In genomic region chr10:72075184-72076115, GRCh38 we compare ENCODE assay signal across 14 cellular contexts. TPM values are rescaled to one million over a fixed set of nuclear protein-coding genes. Genes with fewer than 3 reads are reported as not detected.
DNase-seq lines count a peak whose midpoint lies in the region; ATAC-seq and TF ChIP-seq lines count a peak whose summit lies in the region.
"Had no signal": no experiment of that assay in that cellular context is flagged by ENCODE, and none has a peak within 500 bp of the region (broad histone marks: within the 10 kb centered on the region; RNA-seq: fewer than 3 reads in every experiment).

No MANE protein-coding gene starts in this region.

- H3K27ac Mint-ChIP-seq in T-helper 17 cell (peak overlapping the region; percentile 99), chondrocyte (ENCODE audit: unreplicated experiment) (no peak overlapping the region)
- peak overlapping the region; percentile 59 for H3K27ac Mint-ChIP-seq in stimulated activated memory B cell treated with anti-CD40 and anti-IgM and Interleukin-4, amounts not matched to agents 10 μg/mL and 1 μg/mL and 100 μg/mL, for 72 hours

- TF ChIP-seq CTCF in chondrocyte (IDR thresholded peaks at IDR 0.05): no peak

- H3K9me3 ChIP-seq in T-helper 17 cell (ENCODE audit: control insufficient read depth, low read length, poor library complexity, severe bottlenecking): no peaks in the 10 kb centered on the region
- H3K9me3 ChIP-seq: gastroesophageal sphincter, pancreas, SJSA1 had no signal

- DNase-seq in left ventricle myocardium superior (peak; percentile 5), Right ventricle myocardium inferior (ENCODE audit: missing footprints) (no peak), T-helper 17 cell (no peak), chondrocyte (ENCODE audit: low spot score) (peak; percentile 57), midbrain (lab: John Stamatoyannopoulos, UW) (no peak), DMS79 treated with DMSO at 0.1 percent for 48 hours (lab: John Stamatoyannopoulos, UW) (no peak), NCI-H1092 (lab: John Stamatoyannopoulos, UW) (no peak)
- DNase-seq: mesendoderm; NK-92 treated with Interleukin-12 subunit alpha and Interleukin-12 subunit beta, amount 100 ng/mL, for 24 hours had no signal

- ATAC-seq in left ventricle myocardium superior (no peak), Right ventricle myocardium inferior (no peak), T-helper 17 cell (no peak)
- ATAC-seq in stimulated activated memory B cell treated with anti-CD40 and anti-IgM and Interleukin-4, amounts not matched to agents 10 μg/mL and 1 μg/mL and 100 μg/mL, for 72 hours: no peak
- ATAC-seq: gastroesophageal sphincter, pancreas had no signal

- intact Hi-C loops in left ventricle myocardium superior (cut with micrococcal nuclease) (no loop called here), Right ventricle myocardium inferior (cut with DNase I) (no loop called here)

- H3K9me3 Mint-ChIP-seq in chondrocyte (ENCODE audit: low read depth): peaks cover 4% of the 10 kb centered on the region
- no peaks in the 10 kb centered on the region for H3K9me3 Mint-ChIP-seq in stimulated activated memory B cell treated with anti-CD40 and anti-IgM and Interleukin-4, amounts not matched to agents 10 μg/mL and 1 μg/mL and 100 μg/mL, for 72 hours

- H3K36me3 Mint-ChIP-seq in T-helper 17 cell (ENCODE audit: low read depth) (peaks cover 6% of the 10 kb centered on the region), chondrocyte (ENCODE audit: low read depth) (peaks cover 2% of the 10 kb centered on the region)
- peaks cover 19% of the 10 kb centered on the region for H3K36me3 Mint-ChIP-seq in stimulated activated memory B cell treated with anti-CD40 and anti-IgM and Interleukin-4, amounts not matched to agents 10 μg/mL and 1 μg/mL and 100 μg/mL, for 72 hours

- peak overlapping the region; percentile 84 for H3K4me3 Mint-ChIP-seq in T-helper 17 cell
- no peak overlapping the region for H3K4me3 Mint-ChIP-seq in chondrocyte (ENCODE audit: unreplicated experiment)
- no peak overlapping the region for H3K4me3 Mint-ChIP-seq in stimulated activated memory B cell treated with anti-CD40 and anti-IgM and Interleukin-4, amounts not matched to agents 10 μg/mL and 1 μg/mL and 100 μg/mL, for 72 hours

- no peaks in the 10 kb centered on the region for H3K27me3 Mint-ChIP-seq in T-helper 17 cell
- peaks cover 4% of the 10 kb centered on the region for H3K27me3 Mint-ChIP-seq in chondrocyte (ENCODE audit: low read depth)
- H3K27me3 Mint-ChIP-seq in stimulated activated memory B cell treated with anti-CD40 and anti-IgM and Interleukin-4, amounts not matched to agents 10 μg/mL and 1 μg/mL and 100 μg/mL, for 72 hours: no peaks in the 10 kb centered on the region

- H3K4me1 Mint-ChIP-seq in T-helper 17 cell: peaks cover 62% of the 10 kb centered on the region
- H3K4me1 Mint-ChIP-seq in chondrocyte (ENCODE audit: low read depth): peaks cover 3% of the 10 kb centered on the region
- H3K4me1 Mint-ChIP-seq in stimulated activated memory B cell treated with anti-CD40 and anti-IgM and Interleukin-4, amounts not matched to agents 10 μg/mL and 1 μg/mL and 100 μg/mL, for 72 hours: peaks cover 74% of the 10 kb centered on the region

RNA-seq across cellular contexts. Expression of gene SPOCK2, which starts 12.9 kb away (rescaled TPM):
- total RNA-seq in left ventricle myocardium superior (12.7 TPM), Right ventricle myocardium inferior (10.4 TPM), T-helper 17 cell (100 to 1,000 TPM; 603 to 772 TPM), chondrocyte (0.32 to 1.4 TPM (median 0.80 TPM) in 3 replicates)
- total RNA-seq: M059J, SJSA1 had no signal

Comparison
In these comparisons a context has a peak if more than half of its experiments do, and no peak if none do; other contexts are left out.
1. DNase-seq: peak in left ventricle myocardium superior (single experiment) and chondrocyte (single experiment); none in Right ventricle myocardium inferior (single experiment), T-helper 17 cell (0 of 3), midbrain (single experiment), DMS79 treated with DMSO at 0.1 percent for 48 hours (single experiment) and NCI-H1092 (single experiment).
2. RNA of gene SPOCK2, which starts 12.9 kb away (total RNA-seq): 603 to 772 TPM in T-helper 17 cell; 12.7 TPM in left ventricle myocardium superior (single experiment), 10.4 TPM in Right ventricle myocardium inferior (single experiment) and 0.32 to 1.4 TPM in chondrocyte; every median in the first group is over 10 times any median in the second.